In genomic region chr10:7818295-7819125, GRCh38 we compare ENCODE assay signal across 1 cellular context.
TF ChIP-seq lines count a peak whose summit lies in the region.

A gene with protein sequence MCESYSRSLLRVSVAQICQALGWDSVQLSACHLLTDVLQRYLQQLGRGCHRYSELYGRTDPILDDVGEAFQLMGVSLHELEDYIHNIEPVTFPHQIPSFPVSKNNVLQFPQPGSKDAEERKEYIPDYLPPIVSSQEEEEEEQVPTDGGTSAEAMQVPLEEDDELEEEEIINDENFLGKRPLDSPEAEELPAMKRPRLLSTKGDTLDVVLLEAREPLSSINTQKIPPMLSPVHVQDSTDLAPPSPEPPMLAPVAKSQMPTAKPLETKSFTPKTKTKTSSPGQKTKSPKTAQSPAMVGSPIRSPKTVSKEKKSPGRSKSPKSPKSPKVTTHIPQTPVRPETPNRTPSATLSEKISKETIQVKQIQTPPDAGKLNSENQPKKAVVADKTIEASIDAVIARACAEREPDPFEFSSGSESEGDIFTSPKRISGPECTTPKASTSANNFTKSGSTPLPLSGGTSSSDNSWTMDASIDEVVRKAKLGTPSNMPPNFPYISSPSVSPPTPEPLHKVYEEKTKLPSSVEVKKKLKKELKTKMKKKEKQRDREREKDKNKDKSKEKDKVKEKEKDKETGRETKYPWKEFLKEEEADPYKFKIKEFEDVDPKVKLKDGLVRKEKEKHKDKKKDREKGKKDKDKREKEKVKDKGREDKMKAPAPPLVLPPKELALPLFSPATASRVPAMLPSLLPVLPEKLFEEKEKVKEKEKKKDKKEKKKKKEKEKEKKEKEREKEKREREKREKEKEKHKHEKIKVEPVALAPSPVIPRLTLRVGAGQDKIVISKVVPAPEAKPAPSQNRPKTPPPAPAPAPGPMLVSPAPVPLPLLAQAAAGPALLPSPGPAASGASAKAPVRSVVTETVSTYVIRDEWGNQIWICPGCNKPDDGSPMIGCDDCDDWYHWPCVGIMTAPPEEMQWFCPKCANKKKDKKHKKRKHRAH (plus strand): TSS chr10:7818505. CDS start chr10:7818710, 205 bp downstream.

TF ChIP-seq in GM12878, 131 proteins besides CTCF, POLR2A, EP300 and RAD21 (continued from another document):
- peak; percentile 3; the same call in 1 of the 2 replicates for TF ChIP-seq ZBTB40 (IDR thresholded peaks at IDR 0.05; ENCODE audit: borderline replicate concordance)
- TF ChIP-seq SUPT20H (IDR thresholded peaks at IDR 0.05; ENCODE audit: borderline replicate concordance, control insufficient read depth, low read depth, low read length), result no peak
